ENCODE assay signal across 8 cellular contexts in the genomic region with DNA sequence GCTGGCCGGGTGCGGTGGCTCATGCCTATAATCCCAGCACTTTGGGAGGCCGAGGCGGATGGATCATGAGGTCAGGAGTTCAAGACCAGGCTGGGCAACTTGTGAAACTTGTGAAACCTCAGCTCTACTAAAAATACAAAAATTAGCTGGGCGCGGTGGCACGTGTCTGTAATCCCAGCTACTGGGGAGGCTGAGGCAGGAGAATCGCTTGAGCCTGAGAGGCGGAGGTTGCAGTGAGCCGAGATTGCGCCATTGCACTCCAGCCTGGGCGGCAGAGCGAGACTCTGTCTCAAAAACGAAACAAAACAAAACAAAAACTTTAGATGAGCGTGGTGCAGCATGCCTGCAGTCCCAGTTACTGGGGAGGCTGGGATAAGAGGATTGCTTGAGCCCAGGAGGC. TPM values are rescaled to one million over a fixed set of nuclear protein-coding genes. Genes with fewer than 3 reads are reported as not detected.
DNase-seq lines count a peak whose midpoint lies in the region; ATAC-seq, FAIRE-seq and TF ChIP-seq lines count a peak whose summit lies in the region.
"Not testable (repeated sequence)": the region's sequence is repeated elsewhere in the genome, so short reads cannot be mapped to it uniquely, and the experiment has no call there.

No MANE protein-coding gene starts in this region.

- intact Hi-C loops in Caco-2 (cut with micrococcal nuclease; ENCODE audit: unreplicated experiment), result loop anchor here (5.0 kb wide), 2 partner anchors 56 to 256 kb away; a partner anchor contains a TSS
- intact Hi-C loops in PC-9 (cut with micrococcal nuclease; ENCODE audit: unreplicated experiment), result not testable (repeated sequence)

- not testable (repeated sequence) for H3K27me3 ChIP-seq in Caco-2 (replicated peaks; ENCODE audit: control insufficient read depth, insufficient read depth, low read length); PC-9 (ENCODE audit: insufficient read depth, low read depth)

- H3K79me2 ChIP-seq in PC-9 (ENCODE audit: low read depth), result peaks cover 60% of the 10 kb centered on the region

- H3K27ac Mint-ChIP-seq in Caco-2 (ENCODE audit: unreplicated experiment); activated CD4-positive, alpha-beta T cell treated with anti-CD3 and anti-CD28 coated beads, Interleukin-2, amount 10 ng/mL, durations not matched to agents 7 days and 5 days; activated naive CD4-positive, alpha-beta T cell treated with anti-CD3 and anti-CD28 coated beads, Interleukin-2, amount 10 ng/mL, durations not matched to agents 7 days and 5 days; central memory CD8-positive, alpha-beta T cell (ENCODE audit: low read depth); progenitor cell of endocrine pancreas: not testable (repeated sequence)
- peak overlapping the region in 3 of 6 donors; percentile 54 to 63 (median 56) for H3K27ac Mint-ChIP-seq in naive B cell

- peak overlapping the region; percentile 16 for H3K4me3 Mint-ChIP-seq in Caco-2 (ENCODE audit: unreplicated experiment)
- H3K4me3 Mint-ChIP-seq in activated CD4-positive, alpha-beta T cell treated with anti-CD3 and anti-CD28 coated beads, Interleukin-2, amount 10 ng/mL, durations not matched to agents 7 days and 5 days, result peak overlapping the region; percentile 36
- H3K4me3 Mint-ChIP-seq in activated naive CD4-positive, alpha-beta T cell treated with anti-CD3 and anti-CD28 coated beads, Interleukin-2, amount 10 ng/mL, durations not matched to agents 7 days and 5 days, result peak overlapping the region; percentile 38
- H3K4me3 Mint-ChIP-seq in central memory CD8-positive, alpha-beta T cell, result peak overlapping the region; percentile 23
- peak overlapping the region in 5 of 8 donors; percentile 23 to 97 (median 82) for H3K4me3 Mint-ChIP-seq in naive B cell
- H3K4me3 Mint-ChIP-seq in progenitor cell of endocrine pancreas (ENCODE audit: low read depth), result peak overlapping the region; percentile 24

- TF ChIP-seq CTCF in A549 (IDR thresholded peaks at IDR 0.05); Caco-2 (IDR thresholded peaks at IDR 0.05; ENCODE audit: insufficient read depth in 1 of 2, low read depth in 1 of 2, low read length in 1 of 2, severe bottlenecking in 1 of 2, unreplicated experiment in 1 of 2); PC-9 (conservative IDR thresholded peaks at IDR 0.05); progenitor cell of endocrine pancreas (IDR thresholded peaks at IDR 0.05; ENCODE audit: unreplicated experiment): not testable (repeated sequence)

- TF ChIP-seq POLR2A in A549 (IDR thresholded peaks at IDR 0.05; ENCODE audit: low read length), result not testable (repeated sequence)

- not testable (repeated sequence) for H3K36me3 ChIP-seq in Caco-2 (ENCODE audit: control insufficient read depth, insufficient read depth, low read length); PC-9 (ENCODE audit: low read depth)

- not testable (repeated sequence) for TF ChIP-seq RAD21 in A549 (conservative IDR thresholded peaks at IDR 0.05 in 1 of 2, IDR thresholded peaks at IDR 0.05 in 1 of 2)

- 86% methylated on average over 15 of the region's 15 CpGs for WGBS in A549 (ENCODE audit: missing lambda C conversion rate)

- not testable (repeated sequence) for FAIRE-seq in A549 (lab: Jason Lieb, UNC)

- POLR2A ChIA-PET in A549 (lab: Yijun Ruan, JAX); Caco-2 (lab: Charles Lee); activated CD4-positive, alpha-beta T cell treated with anti-CD3 and anti-CD28 coated beads, Interleukin-2, amount 10 ng/mL, durations not matched to agents 7 days and 5 days (lab: Charles Lee): not testable (repeated sequence)
- POLR2A ChIA-PET in PC-9 (lab: Charles Lee; ENCODE audit: unreplicated experiment), result interaction anchor here (0.6 kb wide), 1 partner anchor 15 kb away, joined by 3 read pairs; no protein-coding TSS in a partner anchor

- not testable (repeated sequence) for BruUV-seq in Caco-2 (replicated peaks; lab: Mats Ljungman, UMichigan); PC-9 (replicated peaks; lab: Mats Ljungman, UMichigan)

- H3F3A ChIP-seq in PC-9 (ENCODE audit: insufficient read depth, low read depth), result peaks cover 26% of the 10 kb centered on the region

- not testable (repeated sequence) for H2AFZ ChIP-seq in PC-9

- H3K4me1 ChIP-seq in A549, result peaks cover 16% of the 10 kb centered on the region; the same call in 1 of the 3 replicates
- not testable (repeated sequence) for H3K4me1 ChIP-seq in Caco-2
- peaks cover 14% of the 10 kb centered on the region for H3K4me1 ChIP-seq in PC-9 (replicated peaks; ENCODE audit: insufficient read depth)

- not testable (repeated sequence) for TF ChIP-seq EP300 in A549 (IDR thresholded peaks at IDR 0.05)

- not testable (repeated sequence) for H3K9me3 ChIP-seq in A549; Caco-2; PC-9 (ENCODE audit: insufficient read depth, low read depth)

- not testable (repeated sequence) for H3K9me2 ChIP-seq in PC-9 (ENCODE audit: insufficient read depth)

- not testable (repeated sequence) for ATAC-seq in A549; central memory CD8-positive, alpha-beta T cell (replicated peaks; ENCODE audit: extremely low read depth, poor library complexity, severe bottlenecking); naive B cell (ENCODE audit: low read depth in 2 of 2)

- H3K4me1 Mint-ChIP-seq in Caco-2 (ENCODE audit: low read depth, unreplicated experiment), result peaks cover 12% of the 10 kb centered on the region
- peaks cover 45% of the 10 kb centered on the region for H3K4me1 Mint-ChIP-seq in activated CD4-positive, alpha-beta T cell treated with anti-CD3 and anti-CD28 coated beads, Interleukin-2, amount 10 ng/mL, durations not matched to agents 7 days and 5 days
- H3K4me1 Mint-ChIP-seq in activated naive CD4-positive, alpha-beta T cell treated with anti-CD3 and anti-CD28 coated beads, Interleukin-2, amount 10 ng/mL, durations not matched to agents 7 days and 5 days, result peaks cover 49% of the 10 kb centered on the region
- H3K4me1 Mint-ChIP-seq in central memory CD8-positive, alpha-beta T cell, result peaks cover 47% of the 10 kb centered on the region
- H3K4me1 Mint-ChIP-seq in naive B cell, result peaks cover 31 to 57% (median 47%) of the 10 kb centered on the region in 3 donors
- peaks cover 17% of the 10 kb centered on the region for H3K4me1 Mint-ChIP-seq in progenitor cell of endocrine pancreas (ENCODE audit: low read depth)

- CTCF ChIA-PET in A549 (lab: Yijun Ruan, JAX), result interaction anchor here (0.5 to 0.9 kb wide), 3 partner anchors 18 to 1517 kb away, joined by 4 to 6 read pairs (median 5); no protein-coding TSS in a partner anchor
- CTCF ChIA-PET in Caco-2 (lab: Charles Lee); PC-9 (lab: Charles Lee): not testable (repeated sequence)
- CTCF ChIA-PET in activated CD4-positive, alpha-beta T cell treated with anti-CD3 and anti-CD28 coated beads, Interleukin-2, amount 10 ng/mL, durations not matched to agents 7 days and 5 days (lab: Charles Lee), result interaction anchor here (2.2 to 2.5 kb wide), 2 partner anchors 13 to 16 kb away, joined by 6 to 7 read pairs; no protein-coding TSS in a partner anchor
- CTCF ChIA-PET in activated naive CD4-positive, alpha-beta T cell treated with anti-CD3 and anti-CD28 coated beads, Interleukin-2, amount 10 ng/mL, durations not matched to agents 7 days and 5 days (lab: Charles Lee), result interaction anchor here (1.2 kb wide), 1 partner anchor 163 kb away, joined by 3 read pairs; no protein-coding TSS in a partner anchor

- H3K4me2 ChIP-seq in A549, result peak overlapping the region; percentile 78; the same call in 2 of the 3 replicates
- H3K4me2 ChIP-seq in PC-9, result peak overlapping the region; percentile 80; the same call in 1 of the 2 replicates

- H3K4me3 ChIP-seq in A549; Caco-2 (ENCODE audit: low read depth, low read length); PC-9: not testable (repeated sequence)

- H3K36me3 Mint-ChIP-seq in Caco-2 (ENCODE audit: insufficient read depth, unreplicated experiment) (peaks cover 61% of the 10 kb centered on the region), naive B cell (peaks cover 11 to 16% of the 10 kb centered on the region in 2 donors)
- H3K36me3 Mint-ChIP-seq in activated CD4-positive, alpha-beta T cell treated with anti-CD3 and anti-CD28 coated beads, Interleukin-2, amount 10 ng/mL, durations not matched to agents 7 days and 5 days (ENCODE audit: low read depth), result peaks cover 25% of the 10 kb centered on the region
- H3K36me3 Mint-ChIP-seq in activated naive CD4-positive, alpha-beta T cell treated with anti-CD3 and anti-CD28 coated beads, Interleukin-2, amount 10 ng/mL, durations not matched to agents 7 days and 5 days, result peaks cover 24% of the 10 kb centered on the region
- peaks cover 50% of the 10 kb centered on the region for H3K36me3 Mint-ChIP-seq in central memory CD8-positive, alpha-beta T cell (ENCODE audit: insufficient read depth)
- H3K36me3 Mint-ChIP-seq in progenitor cell of endocrine pancreas (ENCODE audit: insufficient read depth), result not testable (repeated sequence)

- H3K9me3 Mint-ChIP-seq in Caco-2 (ENCODE audit: unreplicated experiment); activated CD4-positive, alpha-beta T cell treated with anti-CD3 and anti-CD28 coated beads, Interleukin-2, amount 10 ng/mL, durations not matched to agents 7 days and 5 days; activated naive CD4-positive, alpha-beta T cell treated with anti-CD3 and anti-CD28 coated beads, Interleukin-2, amount 10 ng/mL, durations not matched to agents 7 days and 5 days; central memory CD8-positive, alpha-beta T cell; naive B cell; progenitor cell of endocrine pancreas (ENCODE audit: low read depth): not testable (repeated sequence)

- DNase-seq in A549 (ENCODE audit: low read depth in 1 of 2, low spot score in 1 of 2); Caco-2; PC-9; activated CD4-positive, alpha-beta T cell treated with anti-CD3 and anti-CD28 coated beads, Interleukin-2, amount 10 ng/mL, durations not matched to agents 7 days and 5 days; activated naive CD4-positive, alpha-beta T cell treated with anti-CD3 and anti-CD28 coated beads, Interleukin-2, amount 10 ng/mL, durations not matched to agents 7 days and 5 days; central memory CD8-positive, alpha-beta T cell (ENCODE audit: low spot score in 2 of 2); naive B cell; progenitor cell of endocrine pancreas (ENCODE audit: low spot score, unreplicated experiment): not testable (repeated sequence)

- H4K20me1 ChIP-seq in PC-9 (ENCODE audit: insufficient read depth), result peaks cover 20% of the 10 kb centered on the region

- H3K27me3 Mint-ChIP-seq in Caco-2 (ENCODE audit: insufficient read depth, unreplicated experiment); activated CD4-positive, alpha-beta T cell treated with anti-CD3 and anti-CD28 coated beads, Interleukin-2, amount 10 ng/mL, durations not matched to agents 7 days and 5 days; central memory CD8-positive, alpha-beta T cell; naive B cell; progenitor cell of endocrine pancreas: not testable (repeated sequence)
- H3K27me3 Mint-ChIP-seq in activated naive CD4-positive, alpha-beta T cell treated with anti-CD3 and anti-CD28 coated beads, Interleukin-2, amount 10 ng/mL, durations not matched to agents 7 days and 5 days, result peaks cover 20% of the 10 kb centered on the region

- not testable (repeated sequence) for H3K27ac ChIP-seq in A549, PC-9

RNA-seq across cellular contexts. Expression of a gene that starts 2.0 kb away (rescaled TPM):
- 25.4 and 28.9 TPM in 2 replicates for polyA plus RNA-seq in A549 (2011; rRNA removed)
- polyA plus RNA-seq in A549 (2012; cell fraction: cytosol; rRNA removed), result 10.7 and 11.5 TPM in 2 replicates
- 5.5 and 11.6 TPM in 2 replicates for polyA plus RNA-seq in A549 (2012; cell fraction: nucleus; rRNA removed)
- polyA plus RNA-seq in A549 (2017; fragmentation: RNase III; extraction: RNeasy Plus Mini Kit Qiagen cat#74134 plus additional on column Dnase treatment), result 17.3 to 18.6 TPM (median 18.5 TPM) in 3 replicates
- polyA minus RNA-seq in A549 (2011; rRNA and poly(A)+ RNA removed), result 5.8 and 6.4 TPM in 2 replicates
- total RNA-seq in Caco-2 (2022), result 26.2 and 28.3 TPM in 2 replicates
- 26.7 and 27.2 TPM in 2 replicates for total RNA-seq in PC-9 (2021)
- total RNA-seq in activated CD4-positive, alpha-beta T cell treated with anti-CD3 and anti-CD28 coated beads, Interleukin-2, amount 10 ng/mL, durations not matched to agents 7 days and 5 days, result 10 to 100 TPM; 29.8 to 30.2 TPM
- 10 to 100 TPM; 10.8 to 32.1 (median 20.4) TPM for polyA plus RNA-seq in naive B cell (ENCODE audit: low read depth in 6 of 6)
- 37.4 and 41.6 TPM in 2 replicates for total RNA-seq in progenitor cell of endocrine pancreas

RNA-seq across cellular contexts. Expression of a gene that starts 3.2 kb away (rescaled TPM):
- 3.6 and 6.0 TPM in 2 replicates for polyA plus RNA-seq in A549 (2011; rRNA removed)
- 3.1 and 3.7 TPM in 2 replicates for polyA plus RNA-seq in A549 (2012; cell fraction: cytosol; rRNA removed)
- 7.3 and 8.7 TPM in 2 replicates for polyA plus RNA-seq in A549 (2012; cell fraction: nucleus; rRNA removed)
- polyA plus RNA-seq in A549 (2017; fragmentation: RNase III; extraction: RNeasy Plus Mini Kit Qiagen cat#74134 plus additional on column Dnase treatment), result 4.9 to 5.9 TPM (median 5.4 TPM) in 3 replicates
- 9.8 and 10.9 TPM in 2 replicates for polyA minus RNA-seq in A549 (2011; rRNA and poly(A)+ RNA removed)
- total RNA-seq in Caco-2 (2022), result 24.0 and 25.9 TPM in 2 replicates
- total RNA-seq in PC-9 (2021), result 22.6 and 28.5 TPM in 2 replicates
- 1 to 10 TPM; 8.4 to 8.8 TPM for total RNA-seq in activated CD4-positive, alpha-beta T cell treated with anti-CD3 and anti-CD28 coated beads, Interleukin-2, amount 10 ng/mL, durations not matched to agents 7 days and 5 days
- 1 to 10 TPM in 5 of 6 donors, not detected in 1; 1.4 to 5.5 (median 2.3) TPM for polyA plus RNA-seq in naive B cell (ENCODE audit: low read depth in 6 of 6)
- 36.4 and 39.3 TPM in 2 replicates for total RNA-seq in progenitor cell of endocrine pancreas

Comparison
In these comparisons a context has a peak if more than half of its experiments do, and no peak if none do; other contexts are left out.
1. H3K4me3 Mint-ChIP-seq: peak in every context shown above with its lines; median percentile 82 in naive B cell; 38 in activated naive CD4-positive, alpha-beta T cell treated with anti-CD3 and anti-CD28 coated beads, Interleukin-2, amount 10 ng/mL, durations not matched to agents 7 days and 5 days; 36 in activated CD4-positive, alpha-beta T cell treated with anti-CD3 and anti-CD28 coated beads, Interleukin-2, amount 10 ng/mL, durations not matched to agents 7 days and 5 days; 24 in progenitor cell of endocrine pancreas; 23 in central memory CD8-positive, alpha-beta T cell; 16 in Caco-2.